ENCODE assay signal across 1 cellular context in the genomic region with DNA sequence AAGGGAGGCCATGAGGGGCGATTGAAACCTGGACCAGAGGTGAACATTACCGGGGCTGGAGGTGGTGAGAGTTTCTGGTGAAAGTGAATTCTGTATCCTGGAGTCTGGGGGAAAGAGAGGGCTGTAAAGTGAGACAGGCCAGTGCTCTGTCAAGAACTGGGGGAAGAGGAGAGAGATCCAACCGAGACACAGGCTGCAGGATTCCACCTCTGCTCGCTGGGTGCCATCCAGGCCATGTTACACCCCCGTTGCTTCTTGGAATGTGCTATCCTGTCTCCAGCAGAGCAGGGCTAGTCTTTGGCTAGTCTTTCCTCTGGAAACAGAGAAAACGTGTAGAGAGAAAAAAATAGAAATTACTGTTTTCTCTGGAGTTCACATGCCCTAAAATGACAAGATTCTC.
TF ChIP-seq lines count a peak whose summit lies in the region.

No MANE protein-coding gene starts in this region.

TF ChIP-seq in H1, 55 proteins besides CTCF, POLR2A, EP300 and RAD21:
- TF ChIP-seq SP1 (IDR thresholded peaks at IDR 0.05; ENCODE audit: low read depth, low read length) = 0 out of 2 replicates have a peak, but pooled peaks have one; percentile 14
- TF ChIP-seq TEAD4 (IDR thresholded peaks at IDR 0.05; ENCODE audit: low read depth, low read length) = peak; percentile 74
- TF ChIP-seq TAF7 (optimal IDR thresholded peaks at IDR 0.05; ENCODE audit: borderline replicate concordance, low read depth, low read length) = no peak
- no peak for TF ChIP-seq JUN (IDR thresholded peaks at IDR 0.05; ENCODE audit: low read depth, low read length)
- no peak for TF ChIP-seq POU5F1 (IDR thresholded peaks at IDR 0.05; ENCODE audit: low read depth, low read length)
- TF ChIP-seq SIN3A (conservative IDR thresholded peaks at IDR 0.05 in 1 of 2, IDR thresholded peaks at IDR 0.05 in 1 of 2; ENCODE audit: low read depth in 1 of 2, low read length in 2 of 2) = no peak
- 0 out of 2 replicates have a peak, but pooled peaks have one; percentile 17 for TF ChIP-seq YY1 (IDR thresholded peaks at IDR 0.05; ENCODE audit: low read depth, low read length)
- no peak for TF ChIP-seq NRF1 (IDR thresholded peaks at IDR 0.05; ENCODE audit: low read depth, low read length)
- TF ChIP-seq SIX5 (IDR thresholded peaks at IDR 0.05; ENCODE audit: low read depth, low read length) = no peak
